ENCODE assay signal across 8 cellular contexts in genomic region chr22:40463727-40464126, GRCh38.
A peak's percentile ranks its signal among the peaks of the same experiment; 100 is the strongest.
DNase-seq lines count a peak whose midpoint lies in the region; ATAC-seq, FAIRE-seq and TF ChIP-seq lines count a peak whose summit lies in the region.

No MANE protein-coding gene starts in this region.

- TF ChIP-seq POLR2A in H54 (IDR thresholded peaks at IDR 0.05; ENCODE audit: low read depth, low read length) = no peak

- H3K4me2 ChIP-seq in OCI-LY1 (ENCODE audit: low read length) = peak overlapping the region; percentile 82

- H3K27ac ChIP-seq in OCI-LY1 (ENCODE audit: low read depth, low read length, poor library complexity, severe bottlenecking) = peak overlapping the region; percentile 94

- ATAC-seq in GM18511 (IDR thresholded peaks at IDR 0.05; ENCODE audit: unreplicated experiment) (peak; percentile 31), HG03045 (IDR thresholded peaks at IDR 0.05; ENCODE audit: unreplicated experiment) (no peak)

- TF ChIP-seq CTCF in OCI-LY1 (IDR thresholded peaks at IDR 0.05; ENCODE audit: low read length) = no peak

- peak overlapping the region; percentile 74 for H3K4me3 ChIP-seq in OCI-LY1 (ENCODE audit: low read depth, low read length, poor library complexity, severe bottlenecking)

- no peaks in the 10 kb centered on the region for H4K20me1 ChIP-seq in OCI-LY1 (ENCODE audit: insufficient read depth, low read length)

- H3K9ac ChIP-seq in OCI-LY1 (ENCODE audit: low read length) = peak overlapping the region; percentile 78

- H3F3A ChIP-seq in OCI-LY1 (ENCODE audit: insufficient read depth, low read length) = no peaks in the 10 kb centered on the region

- H3K27me3 ChIP-seq in OCI-LY1 (ENCODE audit: insufficient read depth, low read length) = no peaks in the 10 kb centered on the region

- peaks cover 46% of the 10 kb centered on the region for H3K4me1 ChIP-seq in OCI-LY1 (ENCODE audit: insufficient read depth, low read length, severe bottlenecking)

- H2AFZ ChIP-seq in OCI-LY1 (ENCODE audit: low read length) = peak overlapping the region; percentile 58

- H3K79me2 ChIP-seq in OCI-LY1 (ENCODE audit: insufficient read depth, low read length) = peaks cover 27% of the 10 kb centered on the region

- FAIRE-seq in H54 (lab: Jason Lieb, UNC) = no peak

- no peaks in the 10 kb centered on the region; the same call in 1 of the 2 replicates for H3K36me3 ChIP-seq in OCI-LY1 (ENCODE audit: insufficient read depth, low read length)

- peak; percentile 28 for DNase-seq in activated naive CD4-positive, alpha-beta T cell treated with anti-CD3 and anti-CD28 coated beads, Interleukin-2, amount 50 U/mL, for 16 hours
- DNase-seq in stimulated activated CD4-positive, alpha-beta T cell treated with anti-CD3 and anti-CD28 coated beads, Interleukin-2, amount 100 ng/mL, for 24 hours = peak; percentile 15 to 26
- no peak for DNase-seq in H54 (ENCODE audit: insufficient read length, low spot score)
- no peak for DNase-seq in islet precursor cell
- no peak for DNase-seq in glomerular visceral epithelial cell (ENCODE audit: extremely low spot score)

- no peaks in the 10 kb centered on the region for H3K9me2 ChIP-seq in OCI-LY1 (ENCODE audit: low read depth, low read length)

- H3K9me3 ChIP-seq in OCI-LY1 (ENCODE audit: low read length) = no peaks in the 10 kb centered on the region

Comparison
In these comparisons a context has a peak if more than half of its experiments do, and no peak if none do; other contexts are left out.
1. DNase-seq: peak in activated naive CD4-positive, alpha-beta T cell treated with anti-CD3 and anti-CD28 coated beads, Interleukin-2, amount 50 U/mL, for 16 hours (single experiment) and stimulated activated CD4-positive, alpha-beta T cell treated with anti-CD3 and anti-CD28 coated beads, Interleukin-2, amount 100 ng/mL, for 24 hours (2 of 2); none in H54 (single experiment), islet precursor cell (single experiment) and glomerular visceral epithelial cell (single experiment).